Comparison of ENCODE assay signal across 1 cellular context in the genomic region with DNA sequence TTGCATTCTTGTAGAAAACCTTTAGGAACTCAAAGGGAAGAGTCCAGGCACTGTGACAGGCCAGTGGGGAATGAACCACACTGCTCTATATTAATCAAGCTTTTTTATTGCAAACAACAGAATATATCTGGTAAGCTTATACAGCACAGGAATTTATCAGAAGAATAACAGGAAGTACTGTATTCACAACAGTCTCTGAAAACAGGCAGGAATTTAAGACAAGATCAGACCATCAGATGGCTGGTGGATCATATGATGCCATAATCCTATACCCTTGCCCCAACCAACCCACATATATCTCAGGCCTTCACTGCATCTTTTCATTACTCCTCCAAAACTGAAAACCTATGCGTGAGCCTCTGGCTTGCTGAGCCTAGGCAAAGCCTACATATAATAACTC.
TF ChIP-seq lines count a peak whose summit lies in the region.

No MANE protein-coding gene starts in this region.

TF ChIP-seq in IMR-90, 13 proteins besides CTCF, POLR2A, EP300 and RAD21:
- TF ChIP-seq ELK1 (IDR thresholded peaks at IDR 0.05; ENCODE audit: borderline replicate concordance, low read depth, low read length) (no peak), CHD1 (IDR thresholded peaks at IDR 0.05; ENCODE audit: low read depth, low read length) (no peak), BHLHE40 (IDR thresholded peaks at IDR 0.05; ENCODE audit: low read depth, low read length) (no peak), RCOR1 (IDR thresholded peaks at IDR 0.05; ENCODE audit: insufficient replicate concordance, low read length) (no peak), FOS (IDR thresholded peaks at IDR 0.05; ENCODE audit: low read depth, low read length) (no peak), CEBPB (IDR thresholded peaks at IDR 0.05; ENCODE audit: low read depth, low read length) (no peak), NFE2L2 (IDR thresholded peaks at IDR 0.05; ENCODE audit: low read depth, low read length) (no peak), MXI1 (IDR thresholded peaks at IDR 0.05; ENCODE audit: borderline replicate concordance, low read depth, low read length) (no peak), SMC3 (IDR thresholded peaks at IDR 0.05; ENCODE audit: low read depth, low read length) (no peak), MAFK (IDR thresholded peaks at IDR 0.05; ENCODE audit: low read depth, low read length) (no peak), RFX5 (IDR thresholded peaks at IDR 0.05; ENCODE audit: low read depth, low read length) (no peak), MAZ (IDR thresholded peaks at IDR 0.05; ENCODE audit: borderline replicate concordance, low read depth, low read length) (no peak)
- TF ChIP-seq, protein P1, sequence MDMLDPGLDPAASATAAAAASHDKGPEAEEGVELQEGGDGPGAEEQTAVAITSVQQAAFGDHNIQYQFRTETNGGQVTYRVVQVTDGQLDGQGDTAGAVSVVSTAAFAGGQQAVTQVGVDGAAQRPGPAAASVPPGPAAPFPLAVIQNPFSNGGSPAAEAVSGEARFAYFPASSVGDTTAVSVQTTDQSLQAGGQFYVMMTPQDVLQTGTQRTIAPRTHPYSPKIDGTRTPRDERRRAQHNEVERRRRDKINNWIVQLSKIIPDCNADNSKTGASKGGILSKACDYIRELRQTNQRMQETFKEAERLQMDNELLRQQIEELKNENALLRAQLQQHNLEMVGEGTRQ (IDR thresholded peaks at IDR 0.05; ENCODE audit: low read depth, low read length), result no peak
